8 cellular contexts compared by ENCODE assay signal in genomic region chr4:83217721-83218522, GRCh38.
DNase-seq lines count a peak whose midpoint lies in the region; ATAC-seq, FAIRE-seq and TF ChIP-seq lines count a peak whose summit lies in the region.

No MANE protein-coding gene starts in this region.

- 85% methylated on average over 8 of the region's 8 CpGs for WGBS in HepG2 (ENCODE audit: low lambda C conversion rate)
- 72 to 76% methylated on average over 8 of the region's 8 CpGs for WGBS in tibial nerve, 2 donors

- TF ChIP-seq CTCF in GM13977 (IDR thresholded peaks at IDR 0.05; ENCODE audit: extremely low read depth, insufficient read depth, missing control alignments) = no peak
- no peak for TF ChIP-seq CTCF in MM.1S (IDR thresholded peaks at IDR 0.05; ENCODE audit: low read length)
- no peak for TF ChIP-seq CTCF in HepG2 (CRISPR knock-in tag; IDR thresholded peaks at IDR 0.05)
- TF ChIP-seq CTCF in tibial nerve (IDR thresholded peaks at IDR 0.05) = no peak

- TF ChIP-seq POLR2A in HepG2 (IDR thresholded peaks at IDR 0.05; ENCODE audit: insufficient read depth in 1 of 2, low read depth in 2 of 2, low read length in 2 of 2) (no peak), tibial nerve (IDR thresholded peaks at IDR 0.05) (no peak)

- peak; percentile 77 for ATAC-seq in GM21825 (IDR thresholded peaks at IDR 0.05; ENCODE audit: unreplicated experiment)
- ATAC-seq in HepG2 = no peak

- H3K79me2 ChIP-seq in MM.1S (ENCODE audit: low read length) = no peaks in the 10 kb centered on the region
- no peaks in the 10 kb centered on the region for H3K79me2 ChIP-seq in HepG2 (ENCODE audit: insufficient read depth, low read length)

- H3K4me1 ChIP-seq in MM.1S (ENCODE audit: low read length) (peaks cover 70% of the 10 kb centered on the region), HepG2 (ENCODE audit: insufficient read depth, low read length) (no peaks in the 10 kb centered on the region), tibial nerve (peaks cover 0 to 19% (median 7%) of the 10 kb centered on the region in 4 donors)

- H3K27me3 ChIP-seq in MM.1S (replicated peaks; ENCODE audit: insufficient read depth, low read length) = no peaks in the 10 kb centered on the region
- H3K27me3 ChIP-seq in HepG2 (ENCODE audit: control insufficient read depth in 1 of 2, insufficient read depth in 2 of 2, low read length in 2 of 2) = no peaks in the 10 kb centered on the region; a peak in 1 of 5 replicates
- no peaks in the 10 kb centered on the region for H3K27me3 ChIP-seq in tibial nerve

- no TSS peak for BruUV-seq in HepG2 (replicated peaks; lab: Mats Ljungman, UMichigan)

- POLR2A ChIA-PET in HepG2 (lab: Yijun Ruan, JAX) = no interaction called here

- H3K9me3 ChIP-seq in MM.1S (replicated peaks; ENCODE audit: insufficient read depth, low read length) = no peaks in the 10 kb centered on the region
- no peaks in the 10 kb centered on the region for H3K9me3 ChIP-seq in HepG2 (ENCODE audit: low read length)
- no peaks in the 10 kb centered on the region for H3K9me3 ChIP-seq in tibial nerve

- FAIRE-seq in HepG2 (lab: Jason Lieb, UNC) = no peak

- no peak for TF ChIP-seq EP300 in HepG2 (IDR thresholded peaks at IDR 0.05; ENCODE audit: low read depth in 2 of 2, low read length in 2 of 2)
- no peak for TF ChIP-seq EP300 in HepG2 (CRISPR knock-in tag; IDR thresholded peaks at IDR 0.05; ENCODE audit: borderline replicate concordance)
- peak in 1 of 2 donors; percentile 34 for TF ChIP-seq EP300 in tibial nerve (IDR thresholded peaks at IDR 0.05)

- CTCF ChIA-PET in HepG2 (lab: Yijun Ruan, JAX; ENCODE audit: low intra/inter-chr PET ratio, low total read pairs) = no interaction called here

- H4K20me1 ChIP-seq in MM.1S (ENCODE audit: insufficient read depth, low read length) = no peaks in the 10 kb centered on the region
- H4K20me1 ChIP-seq in HepG2 (ENCODE audit: insufficient read depth, low read length) = no peaks in the 10 kb centered on the region

- H2AFZ ChIP-seq in MM.1S (ENCODE audit: low read length) (no peak overlapping the region), HepG2 (ENCODE audit: low read length) (no peak overlapping the region)

- H3K4me2 ChIP-seq in MM.1S (ENCODE audit: low read depth, low read length) (peak overlapping the region; percentile 68), HepG2 (ENCODE audit: low read depth, low read length) (no peak overlapping the region)

- DNase-seq in GM13977 (ENCODE audit: low spot score) = peak; percentile 73
- peak; percentile 94 for DNase-seq in MM.1S
- peak; percentile 46 for DNase-seq in activated T-cell treated with anti-CD3 and anti-CD28 coated beads for 24 hours (ENCODE audit: low read depth)
- DNase-seq in HepG2 (ENCODE audit: low spot score) = no peak
- DNase-seq in tibial nerve (ENCODE audit: low spot score in 2 of 2) = no peak
- DNase-seq in epidermal melanocyte (ENCODE audit: insufficient read length, low spot score) = no peak
- DNase-seq in HuH-7 (ENCODE audit: low spot score) = no peak

- H3K9me2 ChIP-seq in MM.1S (replicated peaks; ENCODE audit: insufficient read depth, low read length) = no peaks in the 10 kb centered on the region

- H3K27ac ChIP-seq in MM.1S (ENCODE audit: low read length) = peak overlapping the region; percentile 91
- H3K27ac ChIP-seq in HepG2 (ENCODE audit: extremely low read length, insufficient read depth, low read length) = no peak overlapping the region
- H3K27ac ChIP-seq in tibial nerve = peak overlapping the region in 3 of 4 donors; percentile 20 to 73 (median 36)

- H3K9ac ChIP-seq in MM.1S (ENCODE audit: low read length) (peak overlapping the region; percentile 82), HepG2 (ENCODE audit: insufficient read depth, low read depth, low read length) (no peak overlapping the region)

- in situ Hi-C loops in GM13977 (cut with MboI; ENCODE audit: low pct_unique_long_range_greater_than_20kb, low sequenced_read_pairs, unreplicated experiment) (no loop called here), HepG2 (cut with HindIII; ENCODE audit: extremely low pct_ligation_motif_present, low pct_unique_long_range_greater_than_20kb) (no loop called here)

- no peak for TF ChIP-seq RAD21 in HepG2 (CRISPR knock-in tag; IDR thresholded peaks at IDR 0.05)

- H3K4me3 ChIP-seq in MM.1S (ENCODE audit: low read length) (peak overlapping the region; percentile 45), HepG2 (replicated peaks in 1 of 3; ENCODE audit: insufficient read depth in 1 of 3, low read depth in 2 of 3, low read length in 3 of 3) (no peak overlapping the region), tibial nerve (no peak overlapping the region)

- no peaks in the 10 kb centered on the region for H3K36me3 ChIP-seq in MM.1S (replicated peaks; ENCODE audit: insufficient read depth, low read length)
- H3K36me3 ChIP-seq in HepG2 (replicated peaks in 1 of 2; ENCODE audit: control insufficient read depth in 1 of 2, insufficient read depth in 2 of 2, low read length in 2 of 2) = no peaks in the 10 kb centered on the region
- H3K36me3 ChIP-seq in tibial nerve = no peaks in the 10 kb centered on the region

- peaks cover 67% of the 10 kb centered on the region for H3F3A ChIP-seq in MM.1S (ENCODE audit: insufficient read depth, low read length)

- intact Hi-C loops in HepG2 (cut with micrococcal nuclease; ENCODE audit: unreplicated experiment) = no loop called here

TF ChIP-seq in HepG2, 621 proteins besides CTCF, POLR2A, EP300 and RAD21:
- TF ChIP-seq MAFF (IDR thresholded peaks at IDR 0.05; ENCODE audit: low read depth, low read length) = 0 out of 2 replicates have a peak, but pooled peaks have one; percentile 4
- peak in 1 of 2 experiments; percentile 43; a peak in 1 of 4 replicates for TF ChIP-seq MAFK (conservative IDR thresholded peaks at IDR 0.05 in 1 of 2, IDR thresholded peaks at IDR 0.05 in 1 of 2; ENCODE audit: low read length in 2 of 2)
- TF ChIP-seq SNRNP70 (IDR thresholded peaks at IDR 0.05; ENCODE audit: low read depth, low read length) = no peak
- no peak for TF ChIP-seq GABPA (IDR thresholded peaks at IDR 0.05; ENCODE audit: low read depth, low read length)
- 0 out of 2 replicates have a peak, but pooled peaks have one; percentile 18 for TF ChIP-seq GABPA (CRISPR knock-in tag; IDR thresholded peaks at IDR 0.05; ENCODE audit: low read depth)

Comparison
In these comparisons a context has a peak if more than half of its experiments do, and no peak if none do; other contexts are left out.
1. DNase-seq: peak in GM13977 (single experiment), MM.1S (single experiment) and activated T-cell treated with anti-CD3 and anti-CD28 coated beads for 24 hours (single experiment); none in HepG2 (single experiment), tibial nerve (0 of 2), epidermal melanocyte (single experiment) and HuH-7 (single experiment).